Comparison of ENCODE assay signal across 1 cellular context in genomic region chr12:117042171-117042809, GRCh38.
TF ChIP-seq lines count a peak whose summit lies in the region.

No MANE protein-coding gene starts in this region.

TF ChIP-seq in K562, 482 proteins besides CTCF, POLR2A, EP300 and RAD21 (continued from another document and continues in another):
- no peak for TF ChIP-seq ZNF133 (CRISPR knock-in tag; IDR thresholded peaks at IDR 0.05)
- TF ChIP-seq HDAC2 (IDR thresholded peaks at IDR 0.05) = peak; percentile 97
- TF ChIP-seq CREB3L1 (IDR thresholded peaks at IDR 0.05; ENCODE audit: borderline replicate concordance, low read depth) = 0 out of 2 replicates have a peak, but pooled peaks have one; percentile 25
- TF ChIP-seq SMARCE1 (IDR thresholded peaks at IDR 0.05) = peak; percentile 100
- TF ChIP-seq ZNF589 (CRISPR knock-in tag; IDR thresholded peaks at IDR 0.05; ENCODE audit: low read depth) = peak; percentile 96
- TF ChIP-seq EZH2 (IDR thresholded peaks at IDR 0.05; ENCODE audit: borderline replicate concordance, low read depth, low read length) = peak; percentile 95; the same call in 1 of the 2 replicates
- TF ChIP-seq RUNX1 (IDR thresholded peaks at IDR 0.05; ENCODE audit: low read depth) = peak; percentile 95
- TF ChIP-seq ZNF175 (CRISPR knock-in tag; IDR thresholded peaks at IDR 0.05; ENCODE audit: low read depth) = peak; percentile 98
- TF ChIP-seq PHF8 (IDR thresholded peaks at IDR 0.05; ENCODE audit: borderline replicate concordance, low read length) = no peak; the same call in 1 of the 2 replicates
- no peak for TF ChIP-seq CHCHD3 (CRISPR knock-in tag; IDR thresholded peaks at IDR 0.05)
- TF ChIP-seq CCNT2 (IDR thresholded peaks at IDR 0.05; ENCODE audit: borderline replicate concordance, extremely low read depth, insufficient read length, low read depth, low read length) = peak; percentile 100
- TF ChIP-seq, protein P1, sequence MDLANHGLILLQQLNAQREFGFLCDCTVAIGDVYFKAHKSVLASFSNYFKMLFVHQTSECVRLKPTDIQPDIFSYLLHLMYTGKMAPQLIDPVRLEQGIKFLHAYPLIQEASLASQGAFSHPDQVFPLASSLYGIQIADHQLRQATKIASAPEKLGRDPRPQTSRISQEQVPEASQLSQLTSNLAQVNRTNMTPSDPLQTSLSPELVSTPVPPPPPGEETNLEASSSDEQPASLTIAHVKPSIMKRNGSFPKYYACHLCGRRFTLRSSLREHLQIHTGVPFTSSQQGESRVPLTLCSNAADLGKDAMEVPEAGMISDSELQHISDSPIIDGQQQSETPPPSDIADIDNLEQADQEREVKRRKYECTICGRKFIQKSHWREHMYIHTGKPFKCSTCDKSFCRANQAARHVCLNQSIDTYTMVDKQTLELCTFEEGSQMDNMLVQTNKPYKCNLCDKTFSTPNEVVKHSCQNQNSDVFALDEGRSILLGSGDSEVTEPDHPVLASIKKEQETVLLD (IDR thresholded peaks at IDR 0.05) = peak; percentile 93
- TF ChIP-seq, protein P2, sequence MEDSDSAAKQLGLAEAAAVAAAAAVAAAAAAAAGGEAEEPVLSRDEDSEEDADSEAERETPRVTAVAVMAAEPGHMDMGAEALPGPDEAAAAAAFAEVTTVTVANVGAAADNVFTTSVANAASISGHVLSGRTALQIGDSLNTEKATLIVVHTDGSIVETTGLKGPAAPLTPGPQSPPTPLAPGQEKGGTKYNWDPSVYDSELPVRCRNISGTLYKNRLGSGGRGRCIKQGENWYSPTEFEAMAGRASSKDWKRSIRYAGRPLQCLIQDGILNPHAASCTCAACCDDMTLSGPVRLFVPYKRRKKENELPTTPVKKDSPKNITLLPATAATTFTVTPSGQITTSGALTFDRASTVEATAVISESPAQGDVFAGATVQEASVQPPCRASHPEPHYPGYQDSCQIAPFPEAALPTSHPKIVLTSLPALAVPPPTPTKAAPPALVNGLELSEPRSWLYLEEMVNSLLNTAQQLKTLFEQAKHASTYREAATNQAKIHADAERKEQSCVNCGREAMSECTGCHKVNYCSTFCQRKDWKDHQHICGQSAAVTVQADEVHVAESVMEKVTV (CRISPR knock-in tag; IDR thresholded peaks at IDR 0.05) = no peak
- TF ChIP-seq ZNF24 (IDR thresholded peaks at IDR 0.05) = peak; percentile 35; the same call in 1 of the 2 replicates
- TF ChIP-seq, protein P3, sequence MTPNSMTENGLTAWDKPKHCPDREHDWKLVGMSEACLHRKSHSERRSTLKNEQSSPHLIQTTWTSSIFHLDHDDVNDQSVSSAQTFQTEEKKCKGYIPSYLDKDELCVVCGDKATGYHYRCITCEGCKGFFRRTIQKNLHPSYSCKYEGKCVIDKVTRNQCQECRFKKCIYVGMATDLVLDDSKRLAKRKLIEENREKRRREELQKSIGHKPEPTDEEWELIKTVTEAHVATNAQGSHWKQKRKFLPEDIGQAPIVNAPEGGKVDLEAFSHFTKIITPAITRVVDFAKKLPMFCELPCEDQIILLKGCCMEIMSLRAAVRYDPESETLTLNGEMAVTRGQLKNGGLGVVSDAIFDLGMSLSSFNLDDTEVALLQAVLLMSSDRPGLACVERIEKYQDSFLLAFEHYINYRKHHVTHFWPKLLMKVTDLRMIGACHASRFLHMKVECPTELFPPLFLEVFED (CRISPR knock-in tag; conservative IDR thresholded peaks at IDR 0.05) = peak; percentile 97
- TF ChIP-seq ZNF280B (CRISPR knock-in tag; IDR thresholded peaks at IDR 0.05) = no peak
- 0 out of 2 replicates have a peak, but pooled peaks have one; percentile 59 for TF ChIP-seq NFXL1 (CRISPR knock-in tag; IDR thresholded peaks at IDR 0.05)
- TF ChIP-seq ZNF239 (CRISPR knock-in tag; IDR thresholded peaks at IDR 0.05) = peak; percentile 66; the same call in 1 of the 2 replicates
- peak; percentile 89 for TF ChIP-seq CREM (IDR thresholded peaks at IDR 0.05; ENCODE audit: low read depth)
- no peak for TF ChIP-seq XRCC3 (IDR thresholded peaks at IDR 0.05)
- TF ChIP-seq, protein P4, sequence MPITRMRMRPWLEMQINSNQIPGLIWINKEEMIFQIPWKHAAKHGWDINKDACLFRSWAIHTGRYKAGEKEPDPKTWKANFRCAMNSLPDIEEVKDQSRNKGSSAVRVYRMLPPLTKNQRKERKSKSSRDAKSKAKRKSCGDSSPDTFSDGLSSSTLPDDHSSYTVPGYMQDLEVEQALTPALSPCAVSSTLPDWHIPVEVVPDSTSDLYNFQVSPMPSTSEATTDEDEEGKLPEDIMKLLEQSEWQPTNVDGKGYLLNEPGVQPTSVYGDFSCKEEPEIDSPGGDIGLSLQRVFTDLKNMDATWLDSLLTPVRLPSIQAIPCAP (CRISPR knock-in tag; IDR thresholded peaks at IDR 0.05; ENCODE audit: borderline replicate concordance) = no peak
- 0 out of 2 replicates have a peak, but pooled peaks have one; percentile 49 for TF ChIP-seq ZFP1 (CRISPR knock-in tag; IDR thresholded peaks at IDR 0.05)
- TF ChIP-seq MITF (IDR thresholded peaks at IDR 0.05) = peak; percentile 99
- TF ChIP-seq C11orf30 (IDR thresholded peaks at IDR 0.05; ENCODE audit: low read depth) = no peak
- TF ChIP-seq MEF2D (tag; conservative IDR thresholded peaks at IDR 0.05; ENCODE audit: low read depth) = peak; percentile 84
- TF ChIP-seq TEAD2 (tag; IDR thresholded peaks at IDR 0.05) = peak; percentile 95
- TF ChIP-seq ZNF140 (CRISPR knock-in tag; IDR thresholded peaks at IDR 0.05) = no peak
- TF ChIP-seq ZNF41 (CRISPR knock-in tag; conservative IDR thresholded peaks at IDR 0.05) = peak; percentile 85
- no peak for TF ChIP-seq FOXJ3 (CRISPR knock-in tag; IDR thresholded peaks at IDR 0.05)
- TF ChIP-seq CBX3 (IDR thresholded peaks at IDR 0.05; ENCODE audit: borderline replicate concordance in 1 of 2, low read length in 2 of 2) = peak in 1 of 2 experiments; percentile 91; a peak in 2 of 3 replicates
- peak; percentile 90 for TF ChIP-seq CLOCK (CRISPR knock-in tag; IDR thresholded peaks at IDR 0.05; ENCODE audit: borderline replicate concordance)
- no peak for TF ChIP-seq TSC22D4 (tag; IDR thresholded peaks at IDR 0.05)
- TF ChIP-seq TRIM28 (IDR thresholded peaks at IDR 0.05) = 0 out of 2 replicates have a peak, but pooled peaks have one; percentile 19
- TF ChIP-seq ZNF263 (CRISPR knock-in tag; IDR thresholded peaks at IDR 0.05; ENCODE audit: borderline replicate concordance) = peak; percentile 83
- 0 out of 2 replicates have a peak, but pooled peaks have one; percentile 52 for TF ChIP-seq PTRF (tag; IDR thresholded peaks at IDR 0.05)
- TF ChIP-seq RFX1 (IDR thresholded peaks at IDR 0.05) = no peak
- TF ChIP-seq NBN (IDR thresholded peaks at IDR 0.05; ENCODE audit: low read depth) = peak; percentile 92; the same call in 1 of the 2 replicates
- TF ChIP-seq ZNF77 (CRISPR knock-in tag; IDR thresholded peaks at IDR 0.05) = no peak
- peak; percentile 95; the same call in 1 of the 2 replicates for TF ChIP-seq ZBTB26 (CRISPR knock-in tag; IDR thresholded peaks at IDR 0.05)
- TF ChIP-seq TBL1XR1 (IDR thresholded peaks at IDR 0.05; ENCODE audit: low read length in 2 of 2) = peak; percentile 88 to 99
- peak; percentile 97 for TF ChIP-seq JUN (IDR thresholded peaks at IDR 0.05; ENCODE audit: borderline replicate concordance, low read depth, low read length)
- peak; percentile 80; the same call in 1 of the 2 replicates for TF ChIP-seq JUN (CRISPR knock-in tag; IDR thresholded peaks at IDR 0.05; ENCODE audit: borderline replicate concordance)
- TF ChIP-seq, protein P5, sequence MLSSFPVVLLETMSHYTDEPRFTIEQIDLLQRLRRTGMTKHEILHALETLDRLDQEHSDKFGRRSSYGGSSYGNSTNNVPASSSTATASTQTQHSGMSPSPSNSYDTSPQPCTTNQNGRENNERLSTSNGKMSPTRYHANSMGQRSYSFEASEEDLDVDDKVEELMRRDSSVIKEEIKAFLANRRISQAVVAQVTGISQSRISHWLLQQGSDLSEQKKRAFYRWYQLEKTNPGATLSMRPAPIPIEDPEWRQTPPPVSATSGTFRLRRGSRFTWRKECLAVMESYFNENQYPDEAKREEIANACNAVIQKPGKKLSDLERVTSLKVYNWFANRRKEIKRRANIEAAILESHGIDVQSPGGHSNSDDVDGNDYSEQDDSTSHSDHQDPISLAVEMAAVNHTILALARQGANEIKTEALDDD (IDR thresholded peaks at IDR 0.05) = no peak; the same call in 1 of the 2 replicates
- TF ChIP-seq NCOA4 (IDR thresholded peaks at IDR 0.05; ENCODE audit: partially characterized antibody) = peak; percentile 93
- TF ChIP-seq FOXJ2 (tag; IDR thresholded peaks at IDR 0.05) = peak; percentile 61; the same call in 1 of the 2 replicates
- peak; percentile 76; the same call in 1 of the 2 replicates for TF ChIP-seq TCFL5 (CRISPR knock-in tag; conservative IDR thresholded peaks at IDR 0.05)
- no peak for TF ChIP-seq DDX20 (tag; IDR thresholded peaks at IDR 0.05; ENCODE audit: low read depth)
- TF ChIP-seq, protein P6, sequence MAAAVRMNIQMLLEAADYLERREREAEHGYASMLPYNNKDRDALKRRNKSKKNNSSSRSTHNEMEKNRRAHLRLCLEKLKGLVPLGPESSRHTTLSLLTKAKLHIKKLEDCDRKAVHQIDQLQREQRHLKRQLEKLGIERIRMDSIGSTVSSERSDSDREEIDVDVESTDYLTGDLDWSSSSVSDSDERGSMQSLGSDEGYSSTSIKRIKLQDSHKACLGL (CRISPR knock-in tag; IDR thresholded peaks at IDR 0.05; ENCODE audit: borderline replicate concordance, poor library complexity, severe bottlenecking) = no peak
- TF ChIP-seq ZKSCAN1 (IDR thresholded peaks at IDR 0.05; ENCODE audit: low read depth, low read length) = peak; percentile 86
- no peak for TF ChIP-seq RBM14 (IDR thresholded peaks at IDR 0.05; ENCODE audit: borderline replicate concordance, insufficient read depth, low read depth, low read length)
- TF ChIP-seq ARNT (IDR thresholded peaks at IDR 0.05) = peak; percentile 94 to 97
- TF ChIP-seq MTA1 (IDR thresholded peaks at IDR 0.05; ENCODE audit: borderline replicate concordance) = peak; percentile 94
- 0 out of 2 replicates have a peak, but pooled peaks have one; percentile 32 for TF ChIP-seq ELF1 (tag; IDR thresholded peaks at IDR 0.05)
- peak; percentile 99 for TF ChIP-seq PHB2 (IDR thresholded peaks at IDR 0.05; ENCODE audit: low read depth)
- peak; percentile 97 for TF ChIP-seq CTBP1 (IDR thresholded peaks at IDR 0.05; ENCODE audit: borderline replicate concordance)
- TF ChIP-seq ZNF224 (CRISPR knock-in tag; IDR thresholded peaks at IDR 0.05) = no peak
